In the genomic region with DNA sequence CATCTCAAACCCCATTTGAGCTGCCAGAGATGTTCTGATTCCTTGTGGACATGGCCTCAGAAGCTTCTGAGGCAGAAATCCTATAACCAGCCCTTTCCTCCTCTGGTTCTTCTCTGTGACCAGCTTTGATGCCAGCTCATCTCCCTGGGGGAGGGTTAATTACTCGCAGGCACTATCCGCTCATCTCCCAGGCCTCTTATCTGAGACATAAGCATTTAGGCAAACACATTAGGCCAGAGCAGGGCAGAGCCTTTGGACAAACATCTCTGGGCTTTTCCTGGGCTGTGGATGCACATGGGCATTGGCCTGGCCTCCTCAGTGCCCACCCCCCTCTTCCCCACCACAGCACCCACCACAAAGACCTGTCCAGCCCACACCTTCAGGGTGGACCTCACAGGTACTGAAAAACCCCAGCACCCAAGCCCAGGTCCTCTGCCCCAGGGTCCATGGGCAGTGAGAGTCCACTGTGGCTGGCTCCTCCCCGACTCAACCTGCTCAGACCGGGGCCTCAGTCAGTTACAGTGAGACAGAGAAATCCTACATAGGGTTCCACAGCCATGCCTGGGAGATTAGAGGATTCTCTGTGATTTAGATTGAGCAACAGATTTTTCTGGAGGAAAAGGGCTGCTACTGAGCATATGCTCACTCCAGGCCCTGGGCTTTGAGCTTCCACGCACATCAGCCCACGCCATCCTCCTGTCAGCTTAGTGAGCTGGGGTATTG, we compare ENCODE assay signal across 25 cellular contexts. TPM values are rescaled to one million over a fixed set of nuclear protein-coding genes. Genes with fewer than 3 reads are reported as not detected.
DNase-seq lines count a peak whose midpoint lies in the region; FAIRE-seq and TF ChIP-seq lines count a peak whose summit lies in the region.
"Had no signal": no experiment of that assay in that cellular context is flagged by ENCODE, and none has a peak within 500 bp of the region (broad histone marks: within the 10 kb centered on the region; RNA-seq: fewer than 3 reads in every experiment).

No MANE protein-coding gene starts in this region.

- H3K4me2 ChIP-seq in GM23248 (ENCODE audit: unreplicated experiment) = no peak overlapping the region

- peaks cover 1% of the 10 kb centered on the region for H3K9me3 Mint-ChIP-seq in glutamatergic neuron (ENCODE audit: unreplicated experiment)
- H3K9me3 Mint-ChIP-seq: activated CD4-positive, alpha-beta T cell treated with anti-CD3 and anti-CD28 coated beads, Interleukin-2, amount 10 ng/mL, durations not matched to agents 7 days and 5 days had no signal

- H3K27me3 ChIP-seq in GM23248 (replicated peaks; ENCODE audit: insufficient read depth) (no peaks in the 10 kb centered on the region; the same call in 1 of the 2 replicates), MG63 (no peaks in the 10 kb centered on the region)
- H3K27me3 ChIP-seq: thyroid gland had no signal

- H3K27ac Mint-ChIP-seq in glutamatergic neuron (ENCODE audit: unreplicated experiment) = no peak overlapping the region
- H3K27ac Mint-ChIP-seq: activated CD4-positive, alpha-beta T cell treated with anti-CD3 and anti-CD28 coated beads, Interleukin-2, amount 10 ng/mL, durations not matched to agents 7 days and 5 days; naive thymus-derived CD8-positive, alpha-beta T cell had no signal

- no peak for FAIRE-seq in RCC 7860 (lab: Jason Lieb, UNC)
- FAIRE-seq: G401.6, pancreas had no signal

- peak; percentile 44 for DNase-seq in COLO668 (lab: John Stamatoyannopoulos, UW; ENCODE audit: unreplicated experiment)
- peak; percentile 17 for DNase-seq in GM23248
- DNase-seq in NCI-H82 treated with DMSO at 0.1 percent for 48 hours (lab: John Stamatoyannopoulos, UW; ENCODE audit: unreplicated experiment) = peak; percentile 81
- peak; percentile 58 for DNase-seq in glutamatergic neuron
- DNase-seq in MG63 = no peak
- no peak for DNase-seq in RCC 7860 (ENCODE audit: low spot score)
- no peak for DNase-seq in NCI-H146 (lab: John Stamatoyannopoulos, UW)
- DNase-seq in NAMALWA (ENCODE audit: low spot score) = no peak
- DNase-seq: activated CD4-positive, alpha-beta T cell treated with anti-CD3 and anti-CD28 coated beads, Interleukin-2, amount 10 ng/mL, durations not matched to agents 7 days and 5 days; activated gamma-delta T cell; dorsolateral prefrontal cortex; foreskin melanocyte; left cardiac atrium; mesenchymal stem cell; naive thymus-derived CD8-positive, alpha-beta T cell; NCI-H1694; pancreas; stimulated activated naive CD4-positive, alpha-beta T cell; SW 1271; thyroid gland had no signal

- H3K9ac ChIP-seq in GM23248 = no peak overlapping the region

- no peak overlapping the region for H3K4me3 ChIP-seq in GM23248
- no peak overlapping the region for H3K4me3 ChIP-seq in MG63
- H3K4me3 ChIP-seq: dorsolateral prefrontal cortex, pancreas, thyroid gland had no signal

- WGBS in GM23248 (ENCODE audit: low coverage in 1 of 2, low lambda C conversion rate in 2 of 2, missing lambda C conversion rate in 2 of 2), 2 experiments = 43 to 49% methylated on average over 6 of the region's 6 CpGs

- H3K9me3 ChIP-seq in GM23248 (ENCODE audit: low read depth) (no peaks in the 10 kb centered on the region), MG63 (no peaks in the 10 kb centered on the region)
- H3K9me3 ChIP-seq: pancreas, thyroid gland had no signal

- no peaks in the 10 kb centered on the region for H3K36me3 Mint-ChIP-seq in glutamatergic neuron (ENCODE audit: unreplicated experiment)
- H3K36me3 Mint-ChIP-seq: naive thymus-derived CD8-positive, alpha-beta T cell had no signal

- in situ Hi-C loops in GM23248 (cut with MboI) = no loop called here

- H3K9me2 ChIP-seq in GM23248 (ENCODE audit: insufficient read depth) = no peaks in the 10 kb centered on the region

- H3K27me3 Mint-ChIP-seq in glutamatergic neuron (ENCODE audit: unreplicated experiment) = peaks cover 2% of the 10 kb centered on the region
- H3K27me3 Mint-ChIP-seq: activated CD4-positive, alpha-beta T cell treated with anti-CD3 and anti-CD28 coated beads, Interleukin-2, amount 10 ng/mL, durations not matched to agents 7 days and 5 days had no signal

- H3K4me1 Mint-ChIP-seq in glutamatergic neuron (ENCODE audit: low read depth, unreplicated experiment) = peaks cover 14% of the 10 kb centered on the region
- H3K4me1 Mint-ChIP-seq: activated CD4-positive, alpha-beta T cell treated with anti-CD3 and anti-CD28 coated beads, Interleukin-2, amount 10 ng/mL, durations not matched to agents 7 days and 5 days; naive thymus-derived CD8-positive, alpha-beta T cell had no signal

- no peaks in the 10 kb centered on the region for H3K4me1 ChIP-seq in GM23248 (ENCODE audit: insufficient read depth)
- H3K4me1 ChIP-seq: pancreas, thyroid gland had no signal

- no peaks in the 10 kb centered on the region for H3F3A ChIP-seq in GM23248 (ENCODE audit: insufficient read depth)

- no peaks in the 10 kb centered on the region for H3K79me2 ChIP-seq in GM23248 (ENCODE audit: insufficient read depth)

- TF ChIP-seq CTCF in glutamatergic neuron (IDR thresholded peaks at IDR 0.05; ENCODE audit: partially characterized antibody, unreplicated experiment) = no peak

- H3K4me3 Mint-ChIP-seq in glutamatergic neuron (ENCODE audit: unreplicated experiment) = no peak overlapping the region
- H3K4me3 Mint-ChIP-seq: activated CD4-positive, alpha-beta T cell treated with anti-CD3 and anti-CD28 coated beads, Interleukin-2, amount 10 ng/mL, durations not matched to agents 7 days and 5 days; naive thymus-derived CD8-positive, alpha-beta T cell had no signal

- no peak overlapping the region for H2AFZ ChIP-seq in GM23248

- H4K20me1 ChIP-seq in GM23248 (ENCODE audit: insufficient read depth) = no peaks in the 10 kb centered on the region

- H3K27ac ChIP-seq in GM23248 = no peak overlapping the region
- H3K27ac ChIP-seq: pancreas, RWPE1, thyroid gland had no signal

- no peaks in the 10 kb centered on the region for H3K36me3 ChIP-seq in GM23248 (ENCODE audit: low read depth)
- H3K36me3 ChIP-seq in MG63 = no peaks in the 10 kb centered on the region
- H3K36me3 ChIP-seq: pancreas, thyroid gland had no signal

RNA-seq across cellular contexts. Expression of gene IGSF21, which starts 26.9 kb away (rescaled TPM):
- total RNA-seq in GM23248 (2014; rRNA removed; shearing (Covaris generic)) = not detected in 2 replicates
- not detected in 2 replicates for polyA plus RNA-seq in GM23248 (2016; fragmentation: Nextera tagmentation; extraction: Ambion mirVana)
- 1.3 TPM for total RNA-seq in glutamatergic neuron (ENCODE audit: unreplicated experiment)
- total RNA-seq in MG63 (2014; rRNA removed; shearing (Covaris generic); ENCODE audit: low replicate concordance) = not detected in 2 replicates
- total RNA-seq: activated CD4-positive, alpha-beta T cell treated with anti-CD3 and anti-CD28 coated beads, Interleukin-2, amount 10 ng/mL, durations not matched to agents 7 days and 5 days; epithelial cell of proximal tubule; H4; LHCN-M2; naive thymus-derived CD8-positive, alpha-beta T cell had no signal
- polyA plus RNA-seq: naive thymus-derived CD8-positive, alpha-beta T cell had no signal

Comparison
In these comparisons a context has a peak if more than half of its experiments do, and no peak if none do; other contexts are left out.
1. DNase-seq: peak in COLO668 (single experiment), GM23248 (single experiment), NCI-H82 treated with DMSO at 0.1 percent for 48 hours (single experiment) and glutamatergic neuron (single experiment); none in MG63 (single experiment), RCC 7860 (single experiment), NCI-H146 (single experiment) and NAMALWA (single experiment).